Comparison of ENCODE assay signal across 17 cellular contexts in the genomic region with DNA sequence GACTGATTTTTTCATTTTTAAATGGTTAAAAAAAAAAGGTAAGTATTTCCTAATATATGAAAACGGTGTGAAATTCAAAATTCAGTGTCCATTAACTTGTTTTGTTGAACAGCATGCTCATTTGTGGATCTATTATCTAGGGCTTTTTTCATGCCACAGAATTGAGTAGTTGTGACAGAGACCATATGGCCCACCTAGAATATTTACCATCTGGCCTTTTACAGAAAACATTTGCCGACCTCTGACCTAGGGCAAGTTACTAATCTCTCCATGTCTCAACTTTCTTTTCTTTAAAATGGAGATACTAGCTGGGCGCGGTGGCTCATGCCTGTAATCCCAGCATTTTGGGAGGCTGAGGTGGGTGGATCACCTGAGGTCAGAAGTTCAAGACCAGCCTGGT. TPM values are rescaled to one million over a fixed set of nuclear protein-coding genes. Genes with fewer than 3 reads are reported as not detected.
DNase-seq lines count a peak whose midpoint lies in the region; ATAC-seq, FAIRE-seq and TF ChIP-seq lines count a peak whose summit lies in the region.
"Had no signal": no experiment of that assay in that cellular context is flagged by ENCODE, and none has a peak within 500 bp of the region (broad histone marks: within the 10 kb centered on the region; RNA-seq: fewer than 3 reads in every experiment).

No MANE protein-coding gene starts in this region.

- no peak overlapping the region for H3K9ac ChIP-seq in mesenchymal stem cell (ENCODE audit: low read length)
- H3K9ac ChIP-seq: BLaER1 treated with 17β-estradiol and CSF1 and Interleukin-3, amounts not matched to agents 10 nM and 100 nM had no signal

- H3K36me3 ChIP-seq in WERI-Rb-1 (no peaks in the 10 kb centered on the region; the same call in 1 of the 2 replicates), mesenchymal stem cell (ENCODE audit: control insufficient read depth in 1 of 2, insufficient read depth in 2 of 2, low read depth in 1 of 2, low read length in 2 of 2) (no peaks in the 10 kb centered on the region), tibial artery (no peaks in the 10 kb centered on the region)
- H3K36me3 ChIP-seq: BLaER1 treated with 17β-estradiol and CSF1 and Interleukin-3, amounts not matched to agents 10 nM and 100 nM had no signal

- H2BK120ac ChIP-seq in mesenchymal stem cell (ENCODE audit: low read depth, low read length) = no peak overlapping the region

- no peak for TF ChIP-seq CTCF in WERI-Rb-1 (IDR thresholded peaks at IDR 0.05; ENCODE audit: low read depth, low read length)
- no peak for TF ChIP-seq CTCF in tibial artery (IDR thresholded peaks at IDR 0.05)

- H2BK15ac ChIP-seq in mesenchymal stem cell (ENCODE audit: low read depth, poor library complexity, severe bottlenecking) = no peak overlapping the region

- H2BK5ac ChIP-seq in mesenchymal stem cell (ENCODE audit: low read depth, low read length, poor library complexity, severe bottlenecking) = no peak overlapping the region

- no peak overlapping the region for H3K23ac ChIP-seq in mesenchymal stem cell (ENCODE audit: low read length in 2 of 2)

- no peak overlapping the region for H4K8ac ChIP-seq in mesenchymal stem cell (ENCODE audit: low read length)

- no peak for ATAC-seq in GM18867 (IDR thresholded peaks at IDR 0.05; ENCODE audit: unreplicated experiment)
- ATAC-seq: CD8-positive, alpha-beta T cell; SK-N-SH treated with all-trans-retinoic acid at 6 μM for 48 hours had no signal

- peaks cover 14% of the 10 kb centered on the region for H3K79me1 ChIP-seq in mesenchymal stem cell (replicated peaks; ENCODE audit: low read length, poor library complexity, severe bottlenecking)

- H3K9me3 ChIP-seq in WERI-Rb-1 (ENCODE audit: severe bottlenecking) = no peaks in the 10 kb centered on the region
- no peaks in the 10 kb centered on the region for H3K9me3 ChIP-seq in mesenchymal stem cell (ENCODE audit: control insufficient read depth, low read length)
- no peaks in the 10 kb centered on the region for H3K9me3 ChIP-seq in tibial artery
- H3K9me3 ChIP-seq: BLaER1 treated with 17β-estradiol and CSF1 and Interleukin-3, amounts not matched to agents 10 nM and 100 nM had no signal

- DNase-seq in NCI-H69 (lab: John Stamatoyannopoulos, UW) (peak; percentile 7), WERI-Rb-1 (no peak), mesenchymal stem cell (no peak), tibial artery (no peak), GF-D8 (lab: John Stamatoyannopoulos, UW) (no peak), GM12892 (ENCODE audit: insufficient read length) (no peak), occipital lobe (lab: John Stamatoyannopoulos, UW) (no peak)
- DNase-seq: Calu3; CD8-positive, alpha-beta T cell; H9; NCI-H1417 treated with DMSO at 0.1 percent for 48 hours; NCI-H1930; NCI-H526; SHP77 had no signal

- H3K4me2 ChIP-seq in mesenchymal stem cell (ENCODE audit: low read length, poor library complexity, severe bottlenecking) = no peak overlapping the region
- H3K4me2 ChIP-seq: BLaER1 treated with 17β-estradiol and CSF1 and Interleukin-3, amounts not matched to agents 10 nM and 100 nM had no signal

- no peak overlapping the region for H2AK5ac ChIP-seq in mesenchymal stem cell (ENCODE audit: low read length, severe bottlenecking)

- TF ChIP-seq POLR2A in GM12892 (IDR thresholded peaks at IDR 0.05; ENCODE audit: low read depth, low read length) = no peak

- intact Hi-C loops in tibial artery (cut with DNase I; ENCODE audit: low total_unique reads) = no loop called here

- H3K4ac ChIP-seq in mesenchymal stem cell (ENCODE audit: low read depth in 1 of 2, low read length in 2 of 2) = no peak overlapping the region

- no peak overlapping the region for H2AFZ ChIP-seq in mesenchymal stem cell (ENCODE audit: low read depth, low read length)

- H3K4me1 ChIP-seq in mesenchymal stem cell (ENCODE audit: control insufficient read depth, insufficient read depth, low read depth, low read length) = peaks cover 18% of the 10 kb centered on the region
- peaks cover 0 to 89% (median 58%) of the 10 kb centered on the region in 4 donors for H3K4me1 ChIP-seq in tibial artery

- no peak overlapping the region for H4K91ac ChIP-seq in mesenchymal stem cell (ENCODE audit: low read length)

- H2BK12ac ChIP-seq in mesenchymal stem cell (ENCODE audit: low read length in 2 of 2) = no peak overlapping the region

- H3K27me3 ChIP-seq in WERI-Rb-1 (ENCODE audit: insufficient read depth, low read depth, severe bottlenecking) = no peaks in the 10 kb centered on the region
- no peaks in the 10 kb centered on the region for H3K27me3 ChIP-seq in mesenchymal stem cell (ENCODE audit: control insufficient read depth in 1 of 2, insufficient read depth in 1 of 2, low read length in 2 of 2)
- H3K27me3 ChIP-seq in tibial artery = no peaks in the 10 kb centered on the region
- H3K27me3 ChIP-seq: BLaER1 treated with 17β-estradiol and CSF1 and Interleukin-3, amounts not matched to agents 10 nM and 100 nM had no signal

- H3K18ac ChIP-seq in mesenchymal stem cell (ENCODE audit: low read depth in 1 of 2, low read length in 2 of 2) = peak overlapping the region; percentile 25 to 61

- WGBS in mesenchymal stem cell = 80% methylated on average over 1 of the region's 4 CpGs

- peak overlapping the region; percentile 38 for H3K27ac ChIP-seq in WERI-Rb-1
- no peak overlapping the region for H3K27ac ChIP-seq in mesenchymal stem cell (ENCODE audit: low read length, poor library complexity, severe bottlenecking)
- H3K27ac ChIP-seq in tibial artery = peak overlapping the region; percentile 72 to 85
- H3K27ac ChIP-seq: BLaER1 treated with 17β-estradiol and CSF1 and Interleukin-3, amounts not matched to agents 10 nM and 100 nM had no signal

- H3K14ac ChIP-seq in mesenchymal stem cell (ENCODE audit: low read length in 2 of 2) = no peak overlapping the region

- no peak overlapping the region for H3K4me3 ChIP-seq in WERI-Rb-1 (ENCODE audit: low read depth, low read length)
- H3K4me3 ChIP-seq in mesenchymal stem cell (ENCODE audit: insufficient read depth in 1 of 2, low read depth in 1 of 2, low read length in 2 of 2) = no peak overlapping the region
- no peak overlapping the region for H3K4me3 ChIP-seq in tibial artery
- H3K4me3 ChIP-seq: BLaER1 treated with 17β-estradiol and CSF1 and Interleukin-3, amounts not matched to agents 10 nM and 100 nM had no signal

- FAIRE-seq in GM12892 (lab: Jason Lieb, UNC) = no peak

RNA-seq across cellular contexts. Expression of a gene that starts 41.3 kb away (rescaled TPM):
- 56.5 TPM for polyA plus RNA-seq in mesenchymal stem cell (2013, experiment 1 of 2)
- polyA plus RNA-seq in mesenchymal stem cell (2013, experiment 2 of 2) = 57.3 TPM
- polyA plus RNA-seq in GM12892 (2012; ENCODE audit: missing spikeins) = 13.0 TPM
- 17.3 TPM for total RNA-seq in occipital lobe
